Comparison of ENCODE assay signal across 26 cellular contexts in the genomic region with DNA sequence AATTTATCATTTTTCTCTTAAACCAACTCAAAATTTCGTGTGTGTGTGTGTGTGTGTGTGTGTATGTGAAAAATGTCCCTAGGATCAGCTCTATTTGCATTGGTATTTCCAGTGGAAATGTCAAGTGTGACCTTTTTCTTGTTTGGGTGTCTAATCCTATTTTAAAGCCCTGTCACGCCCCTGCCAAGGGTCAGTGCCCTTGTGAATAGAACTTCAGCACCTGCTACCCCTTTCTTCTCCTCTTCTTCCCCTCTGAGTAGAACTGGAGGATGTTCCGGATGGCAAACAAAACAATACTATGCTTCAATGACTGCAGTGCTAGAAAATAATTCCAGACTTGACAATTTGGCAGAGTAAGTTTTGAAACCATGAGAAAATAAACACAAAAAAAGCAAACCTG.
"Had no signal": no experiment of that assay in that cellular context is flagged by ENCODE, and none has a peak within 500 bp of the region (broad histone marks: within the 10 kb centered on the region; RNA-seq: fewer than 3 reads in every experiment).

No MANE protein-coding gene starts in this region.

- H3K4me3 Mint-ChIP-seq: activated naive CD8-positive, alpha-beta T cell; activated T-cell treated with anti-CD3 and anti-CD28 coated beads, Interleukin-2, amount 50 U/mL, for 4 hours; natural killer cell; T-helper 1 cell treated with Interleukin-12 subunit alpha and Interleukin-12 subunit beta and Interleukin-4 antibody, amounts not matched to agents 30 μg/mL and 1 μg/mL, for 36 hours; WTC11 had no signal

- H3K27ac ChIP-seq: heart right ventricle, right lobe of liver, testis, upper lobe of left lung had no signal

- DNase-seq: activated CD4-positive, alpha-beta T cell treated with anti-CD3 and anti-CD28 coated beads for 4 hours; activated CD4-positive, alpha-beta T cell treated with anti-CD3 and anti-CD28 coated beads, Interleukin-2, amount 50 U/mL, for 48 hours; activated CD8-positive, alpha-beta memory T cell treated with anti-CD3 and anti-CD28 coated beads, Interleukin-2, amount 50 U/mL, for 48 hours; activated naive CD4-positive, alpha-beta T cell; activated T-cell treated with anti-CD3 and anti-CD28 coated beads, Interleukin-2, amount 50 U/mL, for 4 hours; central memory CD4-positive, alpha-beta T cell; heart right ventricle; kidney; natural killer cell; occipital lobe; right lobe of liver; small intestine; stimulated activated CD4-positive, alpha-beta T cell treated with anti-CD3 and anti-CD28 coated beads, Interleukin-15, amount 100 ng/mL, for 24 hours; stimulated activated CD8-positive, alpha-beta memory T cell treated with anti-CD3 and anti-CD28 coated beads, Interleukin-4, amount 100 ng/mL, for 48 hours; stimulated activated naive CD4-positive, alpha-beta T cell; T1000; testis; upper lobe of left lung had no signal

- H3K4me3 ChIP-seq: heart right ventricle, lung, right lobe of liver, testis, upper lobe of left lung had no signal

- H3K9me3 Mint-ChIP-seq: activated T-cell treated with anti-CD3 and anti-CD28 coated beads, Interleukin-2, amount 50 U/mL, for 4 hours; natural killer cell; T-helper 1 cell treated with Interleukin-12 subunit alpha and Interleukin-12 subunit beta and Interleukin-4 antibody, amounts not matched to agents 30 μg/mL and 1 μg/mL, for 36 hours; WTC11 had no signal

- H3K4me1 ChIP-seq: right lobe of liver, testis, upper lobe of left lung had no signal

- H3K27me3 ChIP-seq: heart right ventricle, right lobe of liver, testis, upper lobe of left lung had no signal

- ATAC-seq: activated T-cell treated with anti-CD3 and anti-CD28 coated beads, Interleukin-2, amount 50 U/mL, for 4 hours; heart right ventricle; left lobe of liver; natural killer cell; right lobe of liver; WTC11 had no signal

- FAIRE-seq: astrocyte, colon, kidney, small intestine had no signal

- H3K36me3 Mint-ChIP-seq: activated naive CD8-positive, alpha-beta T cell; natural killer cell; WTC11 had no signal

- H3K4me1 Mint-ChIP-seq: natural killer cell had no signal

- H3K27ac Mint-ChIP-seq: activated naive CD8-positive, alpha-beta T cell; activated T-helper 2 cell treated with anti-CD3 and anti-CD28 coated beads, Interferon-gamma antibody, Interleukin-2, Interleukin-4, amounts not matched to agents 10 μg/mL and 5 μg/mL and 100 μg/mL, durations not matched to agents 14 hours and 24 hours and 36 hours; natural killer cell; T-helper 1 cell treated with Interleukin-12 subunit alpha and Interleukin-12 subunit beta and Interleukin-4 antibody, amounts not matched to agents 30 μg/mL and 1 μg/mL, for 36 hours; WTC11 had no signal

- H3K27me3 Mint-ChIP-seq: activated naive CD8-positive, alpha-beta T cell had no signal
